In the genomic region with DNA sequence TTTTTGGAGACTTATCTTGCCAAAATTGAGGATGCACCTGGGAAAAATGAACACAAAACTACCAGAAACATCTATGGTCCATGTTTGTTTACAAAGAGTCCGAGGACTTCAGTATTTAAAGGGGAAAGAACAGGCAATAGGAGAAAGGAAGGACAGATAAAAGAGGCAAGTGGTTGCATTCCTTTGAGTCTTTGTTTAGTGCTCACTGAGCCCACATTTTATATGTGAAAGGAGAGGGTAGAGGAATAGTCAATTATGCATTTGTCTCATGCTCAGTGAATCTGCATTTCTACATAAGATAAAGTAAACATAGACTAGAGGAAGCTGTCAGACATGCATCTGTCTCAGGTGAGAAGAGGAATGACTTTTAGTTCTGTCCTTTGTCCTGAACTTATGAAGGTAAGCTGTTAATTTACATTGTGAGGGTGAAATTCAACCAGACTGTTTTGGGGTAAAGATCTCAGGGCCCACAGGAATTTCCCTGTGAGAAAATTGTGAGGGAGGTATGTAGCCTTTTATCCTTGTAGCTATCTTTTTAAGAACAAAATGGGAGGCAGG, we compare ENCODE assay signal across 1 cellular context.
A peak's percentile ranks its signal among the peaks of the same experiment; 100 is the strongest.
TF ChIP-seq lines count a peak whose summit lies in the region.

No MANE protein-coding gene starts in this region.

TF ChIP-seq in HEK293, 187 proteins besides CTCF, POLR2A, EP300 and RAD21 (continued from another document):
- TF ChIP-seq, protein P1, sequence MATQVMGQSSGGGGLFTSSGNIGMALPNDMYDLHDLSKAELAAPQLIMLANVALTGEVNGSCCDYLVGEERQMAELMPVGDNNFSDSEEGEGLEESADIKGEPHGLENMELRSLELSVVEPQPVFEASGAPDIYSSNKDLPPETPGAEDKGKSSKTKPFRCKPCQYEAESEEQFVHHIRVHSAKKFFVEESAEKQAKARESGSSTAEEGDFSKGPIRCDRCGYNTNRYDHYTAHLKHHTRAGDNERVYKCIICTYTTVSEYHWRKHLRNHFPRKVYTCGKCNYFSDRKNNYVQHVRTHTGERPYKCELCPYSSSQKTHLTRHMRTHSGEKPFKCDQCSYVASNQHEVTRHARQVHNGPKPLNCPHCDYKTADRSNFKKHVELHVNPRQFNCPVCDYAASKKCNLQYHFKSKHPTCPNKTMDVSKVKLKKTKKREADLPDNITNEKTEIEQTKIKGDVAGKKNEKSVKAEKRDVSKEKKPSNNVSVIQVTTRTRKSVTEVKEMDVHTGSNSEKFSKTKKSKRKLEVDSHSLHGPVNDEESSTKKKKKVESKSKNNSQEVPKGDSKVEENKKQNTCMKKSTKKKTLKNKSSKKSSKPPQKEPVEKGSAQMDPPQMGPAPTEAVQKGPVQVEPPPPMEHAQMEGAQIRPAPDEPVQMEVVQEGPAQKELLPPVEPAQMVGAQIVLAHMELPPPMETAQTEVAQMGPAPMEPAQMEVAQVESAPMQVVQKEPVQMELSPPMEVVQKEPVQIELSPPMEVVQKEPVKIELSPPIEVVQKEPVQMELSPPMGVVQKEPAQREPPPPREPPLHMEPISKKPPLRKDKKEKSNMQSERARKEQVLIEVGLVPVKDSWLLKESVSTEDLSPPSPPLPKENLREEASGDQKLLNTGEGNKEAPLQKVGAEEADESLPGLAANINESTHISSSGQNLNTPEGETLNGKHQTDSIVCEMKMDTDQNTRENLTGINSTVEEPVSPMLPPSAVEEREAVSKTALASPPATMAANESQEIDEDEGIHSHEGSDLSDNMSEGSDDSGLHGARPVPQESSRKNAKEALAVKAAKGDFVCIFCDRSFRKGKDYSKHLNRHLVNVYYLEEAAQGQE (tag by site-specific recombination; IDR thresholded peaks at IDR 0.05) = peak; percentile 52
